17 cellular contexts compared by ENCODE assay signal in genomic region chr1:245687636-245688535, GRCh38.
DNase-seq lines count a peak whose midpoint lies in the region; ATAC-seq and TF ChIP-seq lines count a peak whose summit lies in the region.
"Had no signal": no experiment of that assay in that cellular context is flagged by ENCODE, and none has a peak within 500 bp of the region (broad histone marks: within the 10 kb centered on the region; RNA-seq: fewer than 3 reads in every experiment).

No MANE protein-coding gene starts in this region.

- H3K27me3 ChIP-seq in WERI-Rb-1 (ENCODE audit: insufficient read depth, low read depth, severe bottlenecking): peaks cover 12% of the 10 kb centered on the region
- H3K27me3 ChIP-seq in suprapubic skin: peaks cover 7% of the 10 kb centered on the region
- H3K27me3 ChIP-seq: colonic mucosa, Peyer's patch, sigmoid colon had no signal

- no peak overlapping the region for H3K4me3 ChIP-seq in WERI-Rb-1 (ENCODE audit: low read depth, low read length)
- H3K4me3 ChIP-seq in suprapubic skin: peak overlapping the region; percentile 15
- H3K4me3 ChIP-seq: colonic mucosa, Peyer's patch, sigmoid colon, thoracic aorta had no signal

- no peaks in the 10 kb centered on the region for H3K9me3 ChIP-seq in WERI-Rb-1 (ENCODE audit: severe bottlenecking)
- no peaks in the 10 kb centered on the region for H3K9me3 ChIP-seq in suprapubic skin
- H3K9me3 ChIP-seq: colonic mucosa, Peyer's patch, sigmoid colon, thoracic aorta had no signal

- DNase-seq in DMS53 (lab: John Stamatoyannopoulos, UW) (peak; percentile 58), DMS53 treated with DMSO at 0.1 percent for 48 hours (lab: John Stamatoyannopoulos, UW; ENCODE audit: unreplicated experiment) (no peak), WERI-Rb-1 (no peak), iris pigment epithelial cell (ENCODE audit: low read depth) (peak; percentile 40), suprapubic skin (ENCODE audit: low spot score in 2 of 2) (peak in 1 of 2 donors; percentile 41), RPMI8226 (no peak)
- DNase-seq: activated CD8-positive, alpha-beta memory T cell treated with anti-CD3 and anti-CD28 coated beads for 24 hours; activated naive CD4-positive, alpha-beta T cell treated with anti-CD3 and anti-CD28 coated beads, Interleukin-2, amount 50 U/mL, for 16 hours; colonic mucosa; naive B cell; NCI-H2171 treated with DMSO at 0.1 percent for 48 hours; Peyer's patch; sigmoid colon; T-helper 9 cell had no signal

- no peak overlapping the region for H3K27ac ChIP-seq in WERI-Rb-1
- no peak overlapping the region for H3K27ac ChIP-seq in suprapubic skin
- H3K27ac ChIP-seq: colonic mucosa, Peyer's patch, sigmoid colon, thoracic aorta had no signal

- ATAC-seq in GM18517 (IDR thresholded peaks at IDR 0.05; ENCODE audit: unreplicated experiment) (no peak), GM19455 (IDR thresholded peaks at IDR 0.05; ENCODE audit: unreplicated experiment) (no peak)

- WGBS in suprapubic skin: 89% methylated on average over 7 of the region's 74 CpGs

- no peak for TF ChIP-seq POLR2A in suprapubic skin (IDR thresholded peaks at IDR 0.05)

- no peaks in the 10 kb centered on the region for H3K4me1 ChIP-seq in suprapubic skin
- H3K4me1 ChIP-seq: colonic mucosa, Peyer's patch had no signal

- peak; percentile 69 for TF ChIP-seq CTCF in WERI-Rb-1 (IDR thresholded peaks at IDR 0.05; ENCODE audit: low read depth, low read length)
- no peak for TF ChIP-seq CTCF in suprapubic skin (IDR thresholded peaks at IDR 0.05)

- H3K36me3 ChIP-seq in WERI-Rb-1 (no peaks in the 10 kb centered on the region), suprapubic skin (no peaks in the 10 kb centered on the region)
- H3K36me3 ChIP-seq: colonic mucosa, Peyer's patch, sigmoid colon, thoracic aorta had no signal

- no peak for TF ChIP-seq EP300 in suprapubic skin (IDR thresholded peaks at IDR 0.05)

Comparison
In these comparisons a context has a peak if more than half of its experiments do, and no peak if none do; other contexts are left out.
1. DNase-seq: peak in DMS53 (single experiment) and iris pigment epithelial cell (single experiment); none in DMS53 treated with DMSO at 0.1 percent for 48 hours (single experiment), WERI-Rb-1 (single experiment) and RPMI8226 (single experiment).